27 cellular contexts compared by ENCODE assay signal in the genomic region with DNA sequence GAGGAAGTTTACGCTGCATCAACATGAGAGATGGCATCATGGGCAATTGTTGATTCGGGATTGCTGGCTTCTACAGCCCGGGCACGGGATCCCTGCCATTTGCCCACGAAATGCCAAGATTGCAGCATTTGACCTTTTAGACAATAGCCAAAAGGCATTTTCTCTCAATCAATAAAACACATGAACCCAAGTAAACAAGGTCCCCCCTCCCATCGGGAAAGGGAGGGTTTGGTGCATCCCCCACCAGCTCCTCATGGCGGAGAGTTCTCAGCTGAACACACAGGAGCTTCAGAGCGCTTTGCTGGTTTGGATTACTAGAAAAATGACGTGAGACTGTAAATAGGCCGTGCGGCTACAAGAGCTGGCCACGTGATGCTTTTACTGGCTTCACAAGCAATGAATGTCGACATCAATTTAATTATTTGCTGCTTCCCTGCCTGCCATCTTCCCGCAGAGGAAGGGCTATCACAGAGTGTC.
DNase-seq lines count a peak whose midpoint lies in the region; ATAC-seq and TF ChIP-seq lines count a peak whose summit lies in the region.
"Had no signal": no experiment of that assay in that cellular context is flagged by ENCODE, and none has a peak within 500 bp of the region (broad histone marks: within the 10 kb centered on the region; RNA-seq: fewer than 3 reads in every experiment).

No MANE protein-coding gene starts in this region.

- ATAC-seq in left lobe of liver: peak; percentile 83
- ATAC-seq: gastrocnemius medialis had no signal

- in situ Hi-C loops in SK-MEL-5 (cut with HindIII; ENCODE audit: low pct_unique_long_range_greater_than_20kb, low sequenced_read_pairs): no loop called here

- H3K4me3 ChIP-seq in LNCaP clone FGC (ENCODE audit: low read depth, low read length): no peak overlapping the region
- H3K4me3 ChIP-seq: ascending aorta, dorsolateral prefrontal cortex, gastrocnemius medialis, upper lobe of left lung had no signal

- DNase-seq in AG20443 (ENCODE audit: low spot score): peak; percentile 52
- DNase-seq in LNCaP clone FGC (ENCODE audit: low read depth): peak; percentile 17
- peak; percentile 50 for DNase-seq in SK-MEL-5 (ENCODE audit: low read depth, low spot score)
- DNase-seq in left lobe of liver (ENCODE audit: low spot score): peak; percentile 78
- DNase-seq in activated T-cell treated with anti-CD3 and anti-CD28 coated beads for 4 hours: no peak
- DNase-seq in activated naive CD4-positive, alpha-beta T cell treated with Interleukin-2 at 50 U/mL for 16 hours: no peak
- no peak for DNase-seq in NCI-H1417 treated with DMSO at 0.1 percent for 48 hours (lab: John Stamatoyannopoulos, UW)
- DNase-seq in DMS53 (lab: John Stamatoyannopoulos, UW): no peak
- DNase-seq: ACHN; activated CD4-positive, alpha-beta T cell treated with anti-CD3 and anti-CD28 coated beads for 4 hours; activated T-cell treated with anti-CD3 and anti-CD28 coated beads, Interleukin-2, amount 50 U/mL, for 48 hours; caudate nucleus; DMS 273 treated with DMSO at 0.1 percent for 48 hours; dorsolateral prefrontal cortex; gastrocnemius medialis; GDM1; H9; hypothalamus; islet precursor cell; KG1; NCI-H2081; NCI-H82; OCI-M1; SIG-M5; stimulated activated CD8-positive, alpha-beta memory T cell treated with anti-CD3 and anti-CD28 coated beads, Interleukin-4, amount 100 ng/mL, for 48 hours; upper lobe of left lung had no signal

- no peak for TF ChIP-seq CTCF in LNCaP clone FGC (IDR thresholded peaks at IDR 0.05; ENCODE audit: control insufficient read depth, extremely low read depth, insufficient read depth)

Comparison
In these comparisons a context has a peak if more than half of its experiments do, and no peak if none do; other contexts are left out.
1. DNase-seq: peak in AG20443 (single experiment), LNCaP clone FGC (single experiment), SK-MEL-5 (single experiment) and left lobe of liver (single experiment); none in activated T-cell treated with anti-CD3 and anti-CD28 coated beads for 4 hours (single experiment), activated naive CD4-positive, alpha-beta T cell treated with Interleukin-2 at 50 U/mL for 16 hours (single experiment), NCI-H1417 treated with DMSO at 0.1 percent for 48 hours (single experiment) and DMS53 (single experiment).